ENCODE assay signal across 9 cellular contexts in genomic region chr3:167750273-167750971, GRCh38. TPM values are rescaled to one million over a fixed set of nuclear protein-coding genes. Genes with fewer than 3 reads are reported as not detected.
DNase-seq lines count a peak whose midpoint lies in the region; ATAC-seq and TF ChIP-seq lines count a peak whose summit lies in the region.
"Had no signal": no experiment of that assay in that cellular context is flagged by ENCODE, and none has a peak within 500 bp of the region (broad histone marks: within the 10 kb centered on the region; RNA-seq: fewer than 3 reads in every experiment).

No MANE protein-coding gene starts in this region.

- no peaks in the 10 kb centered on the region for H3K9me3 ChIP-seq in A673 (ENCODE audit: low read depth, low read length, poor library complexity, severe bottlenecking)

- POLR2A ChIA-PET in A673 (lab: Charles Lee; ENCODE audit: low non-redundant PET), result no interaction called here

- ATAC-seq in activated CD8-positive, alpha-beta memory T cell treated with anti-CD3 and anti-CD28 coated beads, Interleukin-2, amount 10 ng/mL, durations not matched to agents 7 days and 5 days, result peak; percentile 81
- ATAC-seq in HG02763 (IDR thresholded peaks at IDR 0.05; ENCODE audit: unreplicated experiment), result peak; percentile 97
- ATAC-seq in stimulated activated effector memory CD8-positive, alpha-beta T cell treated with anti-CD3 and anti-CD28 coated beads, Interleukin-12 subunit alpha, Interleukin-12 subunit beta, amount 100 ng/mL, for 72 hours, result peak; percentile 70

- H3K4me3 Mint-ChIP-seq in activated CD8-positive, alpha-beta memory T cell treated with anti-CD3 and anti-CD28 coated beads, Interleukin-2, amount 10 ng/mL, durations not matched to agents 7 days and 5 days, result peak overlapping the region; percentile 2
- no peak overlapping the region for H3K4me3 Mint-ChIP-seq in stimulated activated effector memory CD8-positive, alpha-beta T cell treated with anti-CD3 and anti-CD28 coated beads, Interleukin-12 subunit alpha, Interleukin-12 subunit beta, amount 100 ng/mL, for 72 hours

- H3K9me3 Mint-ChIP-seq in activated CD8-positive, alpha-beta memory T cell treated with anti-CD3 and anti-CD28 coated beads, Interleukin-2, amount 10 ng/mL, durations not matched to agents 7 days and 5 days (ENCODE audit: low read depth), result no peaks in the 10 kb centered on the region
- no peaks in the 10 kb centered on the region for H3K9me3 Mint-ChIP-seq in stimulated activated effector memory CD8-positive, alpha-beta T cell treated with anti-CD3 and anti-CD28 coated beads, Interleukin-12 subunit alpha, Interleukin-12 subunit beta, amount 100 ng/mL, for 72 hours

- peaks cover 10% of the 10 kb centered on the region for H3K4me1 Mint-ChIP-seq in activated CD8-positive, alpha-beta memory T cell treated with anti-CD3 and anti-CD28 coated beads, Interleukin-2, amount 10 ng/mL, durations not matched to agents 7 days and 5 days
- H3K4me1 Mint-ChIP-seq in stimulated activated effector memory CD8-positive, alpha-beta T cell treated with anti-CD3 and anti-CD28 coated beads, Interleukin-12 subunit alpha, Interleukin-12 subunit beta, amount 100 ng/mL, for 72 hours, result peaks cover 6% of the 10 kb centered on the region

- no peaks in the 10 kb centered on the region for H3K27me3 ChIP-seq in A673 (replicated peaks; ENCODE audit: insufficient read depth, low read depth, low read length, poor library complexity)

- TF ChIP-seq CTCF in A673 (conservative IDR thresholded peaks at IDR 0.05; ENCODE audit: low read depth, low read length), result no peak

- H3K36me3 Mint-ChIP-seq in activated CD8-positive, alpha-beta memory T cell treated with anti-CD3 and anti-CD28 coated beads, Interleukin-2, amount 10 ng/mL, durations not matched to agents 7 days and 5 days, result no peaks in the 10 kb centered on the region
- H3K36me3 Mint-ChIP-seq in stimulated activated effector memory CD8-positive, alpha-beta T cell treated with anti-CD3 and anti-CD28 coated beads, Interleukin-12 subunit alpha, Interleukin-12 subunit beta, amount 100 ng/mL, for 72 hours, result no peaks in the 10 kb centered on the region

- H3K4me1 ChIP-seq in A673 (ENCODE audit: insufficient read depth, low read length, poor library complexity, severe bottlenecking), result no peaks in the 10 kb centered on the region

- intact Hi-C loops in A673 (cut with micrococcal nuclease; ENCODE audit: unreplicated experiment), result no loop called here

- no peak overlapping the region for H3K4me3 ChIP-seq in A673 (ENCODE audit: low read depth, low read length, poor library complexity, severe bottlenecking)

- no peak overlapping the region for H3K27ac ChIP-seq in A673 (ENCODE audit: low read depth, low read length, poor library complexity, severe bottlenecking)

- no TSS peak for BruUV-seq in A673 (replicated peaks; lab: Mats Ljungman, UMichigan)

- H3K27me3 Mint-ChIP-seq in activated CD8-positive, alpha-beta memory T cell treated with anti-CD3 and anti-CD28 coated beads, Interleukin-2, amount 10 ng/mL, durations not matched to agents 7 days and 5 days, result no peaks in the 10 kb centered on the region

- H3K27ac Mint-ChIP-seq in activated CD8-positive, alpha-beta memory T cell treated with anti-CD3 and anti-CD28 coated beads, Interleukin-2, amount 10 ng/mL, durations not matched to agents 7 days and 5 days, result peak overlapping the region; percentile 61
- H3K27ac Mint-ChIP-seq in stimulated activated effector memory CD8-positive, alpha-beta T cell treated with anti-CD3 and anti-CD28 coated beads, Interleukin-12 subunit alpha, Interleukin-12 subunit beta, amount 100 ng/mL, for 72 hours, result no peak overlapping the region

- no peaks in the 10 kb centered on the region for H3K36me3 ChIP-seq in A673 (ENCODE audit: insufficient read depth, low read length, poor library complexity, severe bottlenecking)

- no peak for DNase-seq in activated CD8-positive, alpha-beta memory T cell treated with anti-CD3 and anti-CD28 coated beads, Interleukin-2, amount 10 ng/mL, durations not matched to agents 7 days and 5 days
- DNase-seq in activated CD8-positive, alpha-beta memory T cell treated with anti-CD3 and anti-CD28 coated beads, Interleukin-2, amount 50 U/mL, for 4 hours, result no peak
- DNase-seq in NOMO-1 treated with DMSO at 0.1 percent for 48 hours (lab: John Stamatoyannopoulos, UW; ENCODE audit: unreplicated experiment), result peak; percentile 81
- no peak for DNase-seq in stimulated activated effector memory CD8-positive, alpha-beta T cell treated with anti-CD3 and anti-CD28 coated beads, Interleukin-12 subunit alpha, Interleukin-12 subunit beta, amount 100 ng/mL, for 72 hours (ENCODE audit: low spot score in 2 of 2)
- no peak for DNase-seq in mucosa of gallbladder (ENCODE audit: low spot score)
- DNase-seq in NCI-H1417 treated with DMSO at 0.1 percent for 48 hours (lab: John Stamatoyannopoulos, UW), result no peak
- no peak for DNase-seq in A673 (ENCODE audit: low spot score)
- DNase-seq: T1000 had no signal

- CTCF ChIA-PET in activated CD8-positive, alpha-beta memory T cell treated with anti-CD3 and anti-CD28 coated beads, Interleukin-2, amount 10 ng/mL, durations not matched to agents 7 days and 5 days (lab: Charles Lee), result interaction anchor here (0.7 to 1.5 kb wide), 3 partner anchors 9 to 315 kb away, joined by 3 to 4 read pairs (median 4); partner anchors contain the start of gene SERPINI1
- CTCF ChIA-PET in A673 (lab: Charles Lee), result no interaction called here

RNA-seq across cellular contexts. Expression of gene SERPINI1, which starts 14.9 kb away (rescaled TPM):
- total RNA-seq in activated CD8-positive, alpha-beta memory T cell treated with anti-CD3 and anti-CD28 coated beads, Interleukin-2, amount 10 ng/mL, durations not matched to agents 7 days and 5 days, result 1 to 10 TPM; 2.6 to 3.0 TPM
- 2.9 TPM for total RNA-seq in mucosa of gallbladder
- total RNA-seq in A673 (2021), result 0.30 and 0.63 TPM in 2 replicates

RNA-seq across cellular contexts. Expression of gene PDCD10, which starts 15.7 kb away (rescaled TPM):
- 10 to 100 TPM; 54.1 to 68.8 TPM for total RNA-seq in activated CD8-positive, alpha-beta memory T cell treated with anti-CD3 and anti-CD28 coated beads, Interleukin-2, amount 10 ng/mL, durations not matched to agents 7 days and 5 days
- total RNA-seq in mucosa of gallbladder (33.5 TPM), A673 (2021) (43.9 and 47.0 TPM in 2 replicates)
